Comparison of ENCODE assay signal across 8 cellular contexts in genomic region chr2:159035790-159036411, GRCh38.
DNase-seq lines count a peak whose midpoint lies in the region; ATAC-seq, FAIRE-seq and TF ChIP-seq lines count a peak whose summit lies in the region.

No MANE protein-coding gene starts in this region.

- no peak overlapping the region for H3K4me3 Mint-ChIP-seq in activated naive CD4-positive, alpha-beta T cell treated with anti-CD3 and anti-CD28 coated beads, Interleukin-2, amount 10 ng/mL, durations not matched to agents 7 days and 5 days
- no peak overlapping the region for H3K4me3 Mint-ChIP-seq in naive B cell
- no peak overlapping the region for H3K4me3 Mint-ChIP-seq in activated T-cell treated with anti-CD3 and anti-CD28 coated beads, Interleukin-2, amount 50 U/mL, for 4 hours

- H2BK12ac ChIP-seq in H1 (ENCODE audit: low read depth, low read length), result no peak overlapping the region; the same call in 1 of the 2 replicates

- no peaks in the 10 kb centered on the region for H3K9me3 Mint-ChIP-seq in activated naive CD4-positive, alpha-beta T cell treated with anti-CD3 and anti-CD28 coated beads, Interleukin-2, amount 10 ng/mL, durations not matched to agents 7 days and 5 days
- H3K9me3 Mint-ChIP-seq in activated naive CD4-positive, alpha-beta T cell treated with anti-CD3 and anti-CD28 coated beads, Interleukin-2, amount 50 U/mL, for 72 hours, result peaks cover 4 to 5% of the 10 kb centered on the region in 2 donors
- peaks cover 0 to 15% (median 11%) of the 10 kb centered on the region in 7 donors for H3K9me3 Mint-ChIP-seq in naive B cell
- H3K9me3 Mint-ChIP-seq in activated T-cell treated with anti-CD3 and anti-CD28 coated beads, Interleukin-2, amount 50 U/mL, for 4 hours, result no peaks in the 10 kb centered on the region

- H3K27ac Mint-ChIP-seq in activated naive CD4-positive, alpha-beta T cell treated with anti-CD3 and anti-CD28 coated beads, Interleukin-2, amount 10 ng/mL, durations not matched to agents 7 days and 5 days, result no peak overlapping the region
- H3K27ac Mint-ChIP-seq in activated naive CD4-positive, alpha-beta T cell treated with anti-CD3 and anti-CD28 coated beads, Interleukin-2, amount 50 U/mL, for 72 hours, result no peak overlapping the region
- H3K27ac Mint-ChIP-seq in naive B cell, result peak overlapping the region in 1 of 6 donors; percentile 17

- H3K27ac ChIP-seq in H1 (ENCODE audit: low read depth, low read length), result no peak overlapping the region

- no peak overlapping the region for H3K4ac ChIP-seq in H1 (replicated peaks; ENCODE audit: insufficient read length, low read depth, low read length)

- H3K27me3 Mint-ChIP-seq in activated naive CD4-positive, alpha-beta T cell treated with anti-CD3 and anti-CD28 coated beads, Interleukin-2, amount 10 ng/mL, durations not matched to agents 7 days and 5 days, result peaks cover 3% of the 10 kb centered on the region
- no peaks in the 10 kb centered on the region for H3K27me3 Mint-ChIP-seq in naive B cell
- H3K27me3 Mint-ChIP-seq in activated T-cell treated with anti-CD3 and anti-CD28 coated beads, Interleukin-2, amount 50 U/mL, for 4 hours (ENCODE audit: low read depth), result peaks cover 4% of the 10 kb centered on the region

- H4K91ac ChIP-seq in H1 (replicated peaks; ENCODE audit: insufficient read length, low read length), result no peak overlapping the region

- no peaks in the 10 kb centered on the region for H3K36me3 ChIP-seq in H1 (ENCODE audit: control insufficient read depth in 2 of 4, insufficient read depth in 4 of 4, low read length in 3 of 4)

- H2AFZ ChIP-seq in H1 (ENCODE audit: low read length), result no peak overlapping the region

- peak; percentile 82 for FAIRE-seq in H1 (lab: Jason Lieb, UNC)

- DNase-seq in activated naive CD4-positive, alpha-beta T cell treated with anti-CD3 and anti-CD28 coated beads, Interleukin-2, amount 10 ng/mL, durations not matched to agents 7 days and 5 days, result peak; percentile 56
- no peak for DNase-seq in activated naive CD4-positive, alpha-beta T cell treated with anti-CD3 and anti-CD28 coated beads, Interleukin-2, amount 50 U/mL, for 72 hours (ENCODE audit: low spot score in 2 of 2)
- DNase-seq in NCI-H774 (lab: John Stamatoyannopoulos, UW), result peak; percentile 19
- peak in 1 of 2 experiments; percentile 58 for DNase-seq in H1 (ENCODE audit: low read depth in 1 of 2, low spot score in 2 of 2)
- DNase-seq in naive B cell, result peak; percentile 18
- no peak for DNase-seq in GM19238 (ENCODE audit: insufficient read length, low spot score)
- no peak for DNase-seq in activated T-cell treated with anti-CD3 and anti-CD28 coated beads, Interleukin-2, amount 50 U/mL, for 4 hours

- CTCF ChIA-PET in activated naive CD4-positive, alpha-beta T cell treated with anti-CD3 and anti-CD28 coated beads, Interleukin-2, amount 10 ng/mL, durations not matched to agents 7 days and 5 days (lab: Charles Lee), result interaction anchor here (0.7 to 4.4 kb wide), 4 partner anchors 83 to 162 kb away, joined by 3 to 28 read pairs (median 3); no protein-coding TSS in a partner anchor
- CTCF ChIA-PET in H1 (lab: Charles Lee; ENCODE audit: partially characterized antibody), result interaction anchor here (0.6 to 5.0 kb wide), 28 partner anchors 9 to 773 kb away, joined by 3 to 79 read pairs (median 5); no protein-coding TSS in a partner anchor

- H4K5ac ChIP-seq in H1 (ENCODE audit: insufficient read length, low read depth, low read length), result no peak overlapping the region

- no peak overlapping the region for H3K4me2 ChIP-seq in H1 (ENCODE audit: insufficient read depth in 1 of 2, low read depth in 2 of 2, low read length in 2 of 2)

- POLR2A ChIA-PET in H1 (lab: Charles Lee; ENCODE audit: partially characterized antibody), result interaction anchor here (1.0 to 1.3 kb wide), 2 partner anchors 27 to 29 kb away, joined by 4 to 5 read pairs; no protein-coding TSS in a partner anchor

- H2BK15ac ChIP-seq in H1 (ENCODE audit: low read length), result no peak overlapping the region

- H2BK120ac ChIP-seq in H1 (replicated peaks; ENCODE audit: low read depth, low read length), result no peak overlapping the region

- no peaks in the 10 kb centered on the region for H3K23me2 ChIP-seq in H1 (ENCODE audit: low read depth, low read length)

- no peaks in the 10 kb centered on the region for H4K20me1 ChIP-seq in H1 (replicated peaks in 1 of 2; ENCODE audit: control insufficient read depth in 1 of 2, insufficient read depth in 2 of 2, low read length in 2 of 2)

- no peaks in the 10 kb centered on the region for H3K79me2 ChIP-seq in H1 (ENCODE audit: control insufficient read depth in 1 of 2, insufficient read depth in 2 of 2, low read length in 2 of 2)

- H3K9me3 ChIP-seq in H1 (ENCODE audit: insufficient read depth in 2 of 2, low read depth in 1 of 2, low read length in 1 of 2), result 0 out of 4 replicates have a peak, but pooled peaks cover 0 to under 1% of the 10 kb centered on the region in 2 experiments

- TF ChIP-seq RAD21 in H1 (IDR thresholded peaks at IDR 0.05 in 1 of 2, conservative IDR thresholded peaks at IDR 0.05 in 1 of 2; ENCODE audit: low read depth in 2 of 2, low read length in 2 of 2), result peak; percentile 84 to 91

- no peaks in the 10 kb centered on the region for H3K36me3 Mint-ChIP-seq in activated naive CD4-positive, alpha-beta T cell treated with anti-CD3 and anti-CD28 coated beads, Interleukin-2, amount 10 ng/mL, durations not matched to agents 7 days and 5 days
- H3K36me3 Mint-ChIP-seq in activated naive CD4-positive, alpha-beta T cell treated with anti-CD3 and anti-CD28 coated beads, Interleukin-2, amount 50 U/mL, for 72 hours, result no peaks in the 10 kb centered on the region
- H3K36me3 Mint-ChIP-seq in naive B cell, result no peaks in the 10 kb centered on the region
- H3K36me3 Mint-ChIP-seq in activated T-cell treated with anti-CD3 and anti-CD28 coated beads, Interleukin-2, amount 50 U/mL, for 4 hours (ENCODE audit: insufficient read depth), result no peaks in the 10 kb centered on the region

- no peaks in the 10 kb centered on the region for H3K27me3 ChIP-seq in H1 (replicated peaks in 1 of 4; ENCODE audit: control insufficient read depth in 3 of 4, extremely low read depth in 1 of 4, insufficient read depth in 3 of 4, low read length in 3 of 4)

- WGBS in H1 (ENCODE audit: extremely low coverage in 1 of 2, insufficient coverage in 1 of 2, insufficient read length in 1 of 2, insufficient replicate concordance in 2 of 2, low coverage in 1 of 2, low lambda C conversion rate in 2 of 2, missing lambda C conversion rate in 1 of 2), 2 experiments, result 70% methylated on average over 10 of the region's 10 CpGs; no CpG with 5 or more reads in 1 of the 2 experiments

- peak; percentile 39 to 81 (median 67) for TF ChIP-seq CTCF in H1 (IDR thresholded peaks at IDR 0.05; ENCODE audit: control extremely low read depth in 1 of 3, insufficient read depth in 1 of 3, low read depth in 1 of 3, low read length in 3 of 3)

- no peak overlapping the region for H3K56ac ChIP-seq in H1 (replicated peaks; ENCODE audit: insufficient read length, low read depth, low read length)

- ATAC-seq in activated naive CD4-positive, alpha-beta T cell treated with anti-CD3 and anti-CD28 coated beads, Interleukin-2, amount 50 U/mL, for 72 hours, result no peak
- ATAC-seq in naive B cell (ENCODE audit: low read depth in 2 of 2) (peak; percentile 43 to 58), HG03521 (IDR thresholded peaks at IDR 0.05; ENCODE audit: unreplicated experiment) (no peak)
- no peak for ATAC-seq in activated T-cell treated with anti-CD3 and anti-CD28 coated beads, Interleukin-2, amount 50 U/mL, for 4 hours

- H2BK20ac ChIP-seq in H1 (ENCODE audit: low read length), result no peak overlapping the region

- TF ChIP-seq POLR2A in H1 (IDR thresholded peaks at IDR 0.05; ENCODE audit: control extremely low read depth in 1 of 2, low read depth in 2 of 2, low read length in 2 of 2), result no peak

- no peak overlapping the region; the same call in 1 of the 2 replicates for H4K8ac ChIP-seq in H1 (ENCODE audit: extremely low read depth, insufficient read depth, low read length)

- H3K4me1 ChIP-seq in H1 (replicated peaks in 1 of 4; ENCODE audit: control insufficient read depth in 3 of 4, insufficient read depth in 4 of 4, low read length in 3 of 4), result peaks cover 2 to 10% (median 5%) of the 10 kb centered on the region in 4 experiments

- 0 out of 3 replicates have a peak, but pooled peaks of 1 of the 2 experiments have one; percentile 37 for TF ChIP-seq EP300 in H1 (IDR thresholded peaks at IDR 0.05; ENCODE audit: borderline replicate concordance in 1 of 2, low read depth in 2 of 2, low read length in 2 of 2)

- H2BK5ac ChIP-seq in H1 (ENCODE audit: low read depth, low read length), result no peak overlapping the region

- H3K18ac ChIP-seq in H1 (ENCODE audit: extremely low read depth, low read length), result no peak overlapping the region; the same call in 1 of the 2 replicates

- no peak overlapping the region for H3K14ac ChIP-seq in H1 (ENCODE audit: insufficient read length)

- H3K4me1 Mint-ChIP-seq in activated naive CD4-positive, alpha-beta T cell treated with anti-CD3 and anti-CD28 coated beads, Interleukin-2, amount 10 ng/mL, durations not matched to agents 7 days and 5 days, result no peaks in the 10 kb centered on the region
- H3K4me1 Mint-ChIP-seq in naive B cell, result no peaks in the 10 kb centered on the region
- H3K4me1 Mint-ChIP-seq in activated T-cell treated with anti-CD3 and anti-CD28 coated beads, Interleukin-2, amount 50 U/mL, for 4 hours (ENCODE audit: low read depth), result no peaks in the 10 kb centered on the region

- H3K23ac ChIP-seq in H1 (ENCODE audit: insufficient read length), result no peak overlapping the region

- H3K9ac ChIP-seq in H1 (replicated peaks in 1 of 4; ENCODE audit: extremely low read depth in 1 of 4, low read depth in 3 of 4, low read length in 3 of 4), result no peak overlapping the region

- H3K79me1 ChIP-seq in H1 (ENCODE audit: low read depth, low read length), result no peaks in the 10 kb centered on the region

- H2AK5ac ChIP-seq in H1 (ENCODE audit: low read depth, low read length), result no peak overlapping the region

- no peak overlapping the region for H3K4me3 ChIP-seq in H1 (ENCODE audit: extremely low read depth in 1 of 4, insufficient read depth in 2 of 4, low read depth in 3 of 4, low read length in 4 of 4)

TF ChIP-seq in H1, 55 proteins besides CTCF, POLR2A, EP300 and RAD21 (continues in another document):
- TF ChIP-seq CREB1 (IDR thresholded peaks at IDR 0.05) (peak; percentile 56; the same call in 1 of the 2 replicates), SIN3A (conservative IDR thresholded peaks at IDR 0.05 in 1 of 2, IDR thresholded peaks at IDR 0.05 in 1 of 2; ENCODE audit: low read depth in 1 of 2, low read length in 2 of 2) (no peak), ATF3 (IDR thresholded peaks at IDR 0.05; ENCODE audit: insufficient read depth, low read depth, low read length) (peak; percentile 57; the same call in 1 of the 2 replicates), TEAD4 (IDR thresholded peaks at IDR 0.05; ENCODE audit: low read depth, low read length) (peak; percentile 59; the same call in 1 of the 2 replicates), BCL11A (IDR thresholded peaks at IDR 0.05; ENCODE audit: low read depth in 2 of 2, low read length in 2 of 2) (no peak)

Comparison
In these comparisons a context has a peak if more than half of its experiments do, and no peak if none do; other contexts are left out.
1. DNase-seq: peak in activated naive CD4-positive, alpha-beta T cell treated with anti-CD3 and anti-CD28 coated beads, Interleukin-2, amount 10 ng/mL, durations not matched to agents 7 days and 5 days (single experiment), NCI-H774 (single experiment) and naive B cell (single experiment); none in activated naive CD4-positive, alpha-beta T cell treated with anti-CD3 and anti-CD28 coated beads, Interleukin-2, amount 50 U/mL, for 72 hours (0 of 2), GM19238 (single experiment) and activated T-cell treated with anti-CD3 and anti-CD28 coated beads, Interleukin-2, amount 50 U/mL, for 4 hours (single experiment).
2. ATAC-seq: peak in naive B cell (2 of 2); none in activated naive CD4-positive, alpha-beta T cell treated with anti-CD3 and anti-CD28 coated beads, Interleukin-2, amount 50 U/mL, for 72 hours (0 of 2), HG03521 (single experiment) and activated T-cell treated with anti-CD3 and anti-CD28 coated beads, Interleukin-2, amount 50 U/mL, for 4 hours (0 of 2).